ENCODE assay signal across 8 cellular contexts in genomic region chr2:164430166-164430783, GRCh38.
DNase-seq lines count a peak whose midpoint lies in the region; ATAC-seq and TF ChIP-seq lines count a peak whose summit lies in the region.

No MANE protein-coding gene starts in this region.

- H3K4me1 ChIP-seq in gastrocnemius medialis = no peaks in the 10 kb centered on the region

- no peak for TF ChIP-seq POLR2A in gastrocnemius medialis (IDR thresholded peaks at IDR 0.05)

- in situ Hi-C loops in SK-MEL-5 (cut with HindIII; ENCODE audit: low pct_unique_long_range_greater_than_20kb, low sequenced_read_pairs) (no loop called here), gastrocnemius medialis (cut with MboI; ENCODE audit: low sequenced_read_pairs in 4 of 4) (no loop called here)

- no peak overlapping the region for H3K4me3 ChIP-seq in gastrocnemius medialis

- no peaks in the 10 kb centered on the region for H3K36me3 ChIP-seq in gastrocnemius medialis

- no peaks in the 10 kb centered on the region for H3K9me3 ChIP-seq in gastrocnemius medialis

- peak in 3 of 5 experiments; percentile 14 to 31 (median 28) for TF ChIP-seq CTCF in gastrocnemius medialis (IDR thresholded peaks at IDR 0.05 in 4 of 5, conservative IDR thresholded peaks at IDR 0.05 in 1 of 5)

- no peaks in the 10 kb centered on the region for H3K27me3 ChIP-seq in gastrocnemius medialis

- no peak overlapping the region for H3K27ac ChIP-seq in gastrocnemius medialis

- intact Hi-C loops in gastrocnemius medialis (cut with DNase I; ENCODE audit: low total_unique reads) = no loop called here

- ATAC-seq in gastrocnemius medialis (no peak), GM18909 (IDR thresholded peaks at IDR 0.05; ENCODE audit: poor library complexity, unreplicated experiment) (no peak)

- peak; percentile 2 for DNase-seq in stimulated activated CD4-positive, alpha-beta T cell treated with anti-CD3 and anti-CD28 coated beads, Interleukin-15, amount 100 ng/mL, for 24 hours
- DNase-seq in stimulated activated CD4-positive, alpha-beta T cell treated with anti-CD3 and anti-CD28 coated beads, Interleukin-4, amount 100 ng/mL, for 24 hours = no peak
- peak; percentile 3 for DNase-seq in KG1 (lab: John Stamatoyannopoulos, UW)
- peak; percentile 61 for DNase-seq in SK-MEL-5 (ENCODE audit: low read depth, low spot score)
- peak; percentile 27 for DNase-seq in fibroblast of the conjunctiva (ENCODE audit: low read depth)
- DNase-seq in gastrocnemius medialis = no peak
- DNase-seq in activated T-cell treated with anti-CD3 and anti-CD28 coated beads, Interleukin-2, amount 50 U/mL, for 1 hour = no peak

Comparison
In these comparisons a context has a peak if more than half of its experiments do, and no peak if none do; other contexts are left out.
1. DNase-seq: peak in stimulated activated CD4-positive, alpha-beta T cell treated with anti-CD3 and anti-CD28 coated beads, Interleukin-15, amount 100 ng/mL, for 24 hours (single experiment), KG1 (single experiment), SK-MEL-5 (single experiment) and fibroblast of the conjunctiva (single experiment); none in stimulated activated CD4-positive, alpha-beta T cell treated with anti-CD3 and anti-CD28 coated beads, Interleukin-4, amount 100 ng/mL, for 24 hours (single experiment), gastrocnemius medialis (0 of 2) and activated T-cell treated with anti-CD3 and anti-CD28 coated beads, Interleukin-2, amount 50 U/mL, for 1 hour (single experiment).